ENCODE assay signal across 15 cellular contexts in the genomic region with DNA sequence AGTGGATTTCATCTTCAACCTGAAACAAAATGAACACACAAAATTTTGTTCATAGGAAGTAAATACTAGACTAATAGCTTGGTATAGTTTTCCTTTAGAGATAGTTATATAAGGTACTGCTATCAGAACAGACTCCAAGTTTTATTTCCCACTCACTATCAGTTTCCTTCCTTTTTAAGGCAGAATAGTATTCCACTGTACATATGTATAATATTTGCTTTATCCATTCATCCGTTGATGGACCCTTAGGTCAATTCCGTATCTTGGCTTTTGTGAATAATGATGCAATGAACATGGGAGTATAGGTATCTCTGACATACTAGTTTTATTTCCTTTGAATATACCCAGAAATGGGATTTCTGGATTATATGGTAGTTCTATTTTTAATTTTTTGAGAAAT. TPM values are rescaled to one million over a fixed set of nuclear protein-coding genes. Genes with fewer than 3 reads are reported as not detected.
DNase-seq lines count a peak whose midpoint lies in the region; ATAC-seq and TF ChIP-seq lines count a peak whose summit lies in the region.
"Had no signal": no experiment of that assay in that cellular context is flagged by ENCODE, and none has a peak within 500 bp of the region (broad histone marks: within the 10 kb centered on the region; RNA-seq: fewer than 3 reads in every experiment).

No MANE protein-coding gene starts in this region.

- H3K9ac ChIP-seq in SU-DHL-6 (ENCODE audit: low read length) (no peak overlapping the region), mesendoderm (ENCODE audit: low read length) (peak overlapping the region; percentile 33)

- H3K9me3 Mint-ChIP-seq in activated T-cell treated with anti-CD3 and anti-CD28 coated beads, Interleukin-2, amount 50 U/mL, for 72 hours, result no peaks in the 10 kb centered on the region
- H3K9me3 Mint-ChIP-seq: IgD-negative memory B cell had no signal

- peaks cover 66% of the 10 kb centered on the region for H3K4me1 Mint-ChIP-seq in activated T-cell treated with anti-CD3 and anti-CD28 coated beads, Interleukin-2, amount 50 U/mL, for 72 hours (ENCODE audit: low read depth)

- H3K4me3 ChIP-seq in HFF-Myc (replicated peaks; ENCODE audit: low read depth, low read length) (peak overlapping the region; percentile 13; the same call in 1 of the 2 replicates), SU-DHL-6 (ENCODE audit: insufficient read depth, low read length, poor library complexity, severe bottlenecking) (no peak overlapping the region), mesendoderm (ENCODE audit: low read length) (no peak overlapping the region), suprapubic skin (no peak overlapping the region)

- H2BK120ac ChIP-seq in mesendoderm (ENCODE audit: low read depth, low read length), result no peak overlapping the region

- no peak overlapping the region for H3K4ac ChIP-seq in mesendoderm (ENCODE audit: low read depth, low read length)

- H3F3A ChIP-seq in SU-DHL-6 (ENCODE audit: insufficient read depth), result peaks cover 33% of the 10 kb centered on the region

- WGBS in mesendoderm (ENCODE audit: extremely low coverage, insufficient coverage, low lambda C conversion rate), result no CpG with 5 or more reads among the region's 2 CpGs
- 86% methylated on average over 2 of the region's 2 CpGs for WGBS in suprapubic skin

- 0 out of 2 replicates have a peak, but pooled peaks cover 6% of the 10 kb centered on the region for H4K20me1 ChIP-seq in SU-DHL-6 (ENCODE audit: low read depth, low read length)

- H3K27ac ChIP-seq in SU-DHL-6 (ENCODE audit: low read depth, low read length) (peak overlapping the region; percentile 44; the same call in 1 of the 2 replicates), mesendoderm (ENCODE audit: low read depth, low read length) (no peak overlapping the region), suprapubic skin (no peak overlapping the region)

- H3K36me3 ChIP-seq in SU-DHL-6 (ENCODE audit: low read length) (peaks cover 31% of the 10 kb centered on the region), mesendoderm (ENCODE audit: control insufficient read depth, insufficient read depth, low read length) (peaks cover 9% of the 10 kb centered on the region), suprapubic skin (peaks cover 17% of the 10 kb centered on the region)

- DNase-seq in activated T-cell treated with anti-CD3 and anti-CD28 coated beads, Interleukin-2, amount 50 U/mL, for 72 hours, result no peak
- no peak for DNase-seq in activated T-cell treated with anti-CD3 and anti-CD28 coated beads for 4 hours
- no peak for DNase-seq in HFF-Myc (ENCODE audit: extremely low read depth, low read depth)
- DNase-seq in mesendoderm, result no peak
- DNase-seq in suprapubic skin (ENCODE audit: low spot score in 2 of 2), result no peak
- DNase-seq: C1 segment of cervical spinal cord, DND-41, GDM1, Kasumi-1, NCI-H1105 treated with DMSO at 0.1 percent for 48 hours, NCI-H187 treated with DMSO at 0.1 percent for 48 hours had no signal

- H3K9me3 ChIP-seq in SU-DHL-6 (ENCODE audit: insufficient read depth, low read length) (no peaks in the 10 kb centered on the region), suprapubic skin (no peaks in the 10 kb centered on the region)

- H3K79me2 ChIP-seq in SU-DHL-6 (ENCODE audit: insufficient read depth, low read length) (peaks cover 67% of the 10 kb centered on the region), mesendoderm (ENCODE audit: control insufficient read depth, insufficient read depth, low read length) (peaks cover 57% of the 10 kb centered on the region)

- H4K8ac ChIP-seq in mesendoderm (ENCODE audit: low read depth, low read length), result no peak overlapping the region

- H3K27ac Mint-ChIP-seq in activated T-cell treated with anti-CD3 and anti-CD28 coated beads, Interleukin-2, amount 50 U/mL, for 72 hours, result peak overlapping the region; percentile 8

- no peak overlapping the region for H3K4me2 ChIP-seq in SU-DHL-6 (ENCODE audit: low read depth, low read length, poor library complexity, severe bottlenecking)
- H3K4me2 ChIP-seq in mesendoderm (ENCODE audit: low read length), result no peak overlapping the region

- no peak overlapping the region for H3K23ac ChIP-seq in mesendoderm (ENCODE audit: low read length)

- H3K79me1 ChIP-seq in mesendoderm (ENCODE audit: low read length), result peaks cover 3% of the 10 kb centered on the region

- H3K4me1 ChIP-seq in mesendoderm (ENCODE audit: control insufficient read depth, low read depth, low read length), result no peaks in the 10 kb centered on the region
- peaks cover 25% of the 10 kb centered on the region for H3K4me1 ChIP-seq in suprapubic skin

- no peak overlapping the region for H3K18ac ChIP-seq in mesendoderm (ENCODE audit: low read length)

- H2BK5ac ChIP-seq in mesendoderm (ENCODE audit: low read length), result no peak overlapping the region

- no peaks in the 10 kb centered on the region for H3K27me3 Mint-ChIP-seq in activated T-cell treated with anti-CD3 and anti-CD28 coated beads, Interleukin-2, amount 50 U/mL, for 72 hours (ENCODE audit: low read depth)
- H3K27me3 Mint-ChIP-seq: IgD-negative memory B cell had no signal

- no peaks in the 10 kb centered on the region for H3K9me2 ChIP-seq in SU-DHL-6 (replicated peaks; ENCODE audit: insufficient read depth, low read length)

- TF ChIP-seq CTCF in HFF-Myc (IDR thresholded peaks at IDR 0.05; ENCODE audit: low read depth, low read length, missing control alignments) (no peak), SU-DHL-6 (IDR thresholded peaks at IDR 0.05; ENCODE audit: insufficient read depth, low read length, poor library complexity, severe bottlenecking) (no peak), suprapubic skin (IDR thresholded peaks at IDR 0.05) (no peak)

- no peak overlapping the region for H4K5ac ChIP-seq in mesendoderm (ENCODE audit: low read length)

- ATAC-seq in activated T-cell treated with anti-CD3 and anti-CD28 coated beads, Interleukin-2, amount 50 U/mL, for 72 hours (replicated peaks in 1 of 2), result no peak
- ATAC-seq in GM21423 (IDR thresholded peaks at IDR 0.05; ENCODE audit: unreplicated experiment), result no peak
- ATAC-seq in HG03432 (IDR thresholded peaks at IDR 0.05; ENCODE audit: unreplicated experiment), result no peak

- H2AK5ac ChIP-seq in mesendoderm (ENCODE audit: low read length), result no peak overlapping the region

- H3K36me3 Mint-ChIP-seq in activated T-cell treated with anti-CD3 and anti-CD28 coated beads, Interleukin-2, amount 50 U/mL, for 72 hours (ENCODE audit: insufficient read depth in 2 of 2), result peaks cover 1 to 11% of the 10 kb centered on the region in 2 donors

- no peak overlapping the region for H3K56ac ChIP-seq in mesendoderm (ENCODE audit: low read length)

- no peak overlapping the region for H2BK15ac ChIP-seq in mesendoderm (replicated peaks; ENCODE audit: low read depth)

- no peak overlapping the region for H2AFZ ChIP-seq in SU-DHL-6 (ENCODE audit: low read depth, low read length, severe bottlenecking)

- no peak for TF ChIP-seq EP300 in suprapubic skin (IDR thresholded peaks at IDR 0.05)

- H3K4me3 Mint-ChIP-seq in activated T-cell treated with anti-CD3 and anti-CD28 coated beads, Interleukin-2, amount 50 U/mL, for 72 hours, result peak overlapping the region in 1 of 2 donors; percentile 8
- H3K4me3 Mint-ChIP-seq: IgD-negative memory B cell had no signal

- TF ChIP-seq POLR2A in suprapubic skin (IDR thresholded peaks at IDR 0.05), result no peak

- no peaks in the 10 kb centered on the region for H3K27me3 ChIP-seq in SU-DHL-6 (ENCODE audit: low read length)
- H3K27me3 ChIP-seq in mesendoderm (ENCODE audit: insufficient read depth, low read length, poor library complexity), result no peaks in the 10 kb centered on the region
- H3K27me3 ChIP-seq in suprapubic skin, result no peaks in the 10 kb centered on the region

RNA-seq across cellular contexts. Expression of gene CCNB1IP1, which starts 3.7 kb away (rescaled TPM):
- total RNA-seq in activated T-cell treated with anti-CD3 and anti-CD28 coated beads, Interleukin-2, amount 50 U/mL, for 72 hours, result 10 to 100 TPM; 73.4 to 89.9 TPM
- 142 TPM for polyA plus RNA-seq in mesendoderm (2013, experiment 1 of 2)
- polyA plus RNA-seq in mesendoderm (2013, experiment 2 of 2), result 142 TPM
- total RNA-seq in suprapubic skin, result 10 to 100 TPM; 42.5 to 50.3 (median 47.6) TPM

RNA-seq across cellular contexts. Expression of gene PARP2, which starts 14.1 kb away (rescaled TPM):
- total RNA-seq in activated T-cell treated with anti-CD3 and anti-CD28 coated beads, Interleukin-2, amount 50 U/mL, for 72 hours, result 10 to 100 TPM; 31.1 to 39.5 TPM
- 28.3 TPM for polyA plus RNA-seq in mesendoderm (2013, experiment 1 of 2)
- polyA plus RNA-seq in mesendoderm (2013, experiment 2 of 2), result 29.5 TPM
- total RNA-seq in suprapubic skin, result 10 to 100 TPM; 12.2 to 34.0 (median 14.9) TPM

RNA-seq across cellular contexts. Expression of gene TTC5, which starts 23.6 kb away (rescaled TPM):
- total RNA-seq in activated T-cell treated with anti-CD3 and anti-CD28 coated beads, Interleukin-2, amount 50 U/mL, for 72 hours, result 10 to 100 TPM; 15.5 to 16.7 TPM
- polyA plus RNA-seq in mesendoderm (2013, experiment 1 of 2), result 9.3 TPM
- 9.5 TPM for polyA plus RNA-seq in mesendoderm (2013, experiment 2 of 2)
- total RNA-seq in suprapubic skin, result 10 to 100 TPM; 13.3 to 23.3 (median 14.6) TPM
